11 cellular contexts compared by ENCODE assay signal in genomic region chr3:192830279-192831110, GRCh38.
DNase-seq lines count a peak whose midpoint lies in the region; ATAC-seq, FAIRE-seq and TF ChIP-seq lines count a peak whose summit lies in the region.
"Had no signal": no experiment of that assay in that cellular context is flagged by ENCODE, and none has a peak within 500 bp of the region (broad histone marks: within the 10 kb centered on the region; RNA-seq: fewer than 3 reads in every experiment).

No MANE protein-coding gene starts in this region.

- FAIRE-seq in D721Med (lab: Jason Lieb, UNC), result no peak

- peak; percentile 31 for DNase-seq in amniotic epithelial cell (ENCODE audit: low read depth)
- DNase-seq in iPS-NIHi7 (ENCODE audit: extremely low spot score), result no peak
- no peak for DNase-seq in D721Med (ENCODE audit: insufficient read length, low spot score)
- no peak for DNase-seq in DMS79 (lab: John Stamatoyannopoulos, UW)
- no peak for DNase-seq in mucosa of gallbladder (ENCODE audit: low spot score)
- DNase-seq: activated T-cell treated with anti-CD3 and anti-CD28 coated beads for 4 hours, cortex of kidney, Right ventricle myocardium superior had no signal

- TF ChIP-seq CTCF in GM12875 (IDR thresholded peaks at IDR 0.05; ENCODE audit: borderline replicate concordance, insufficient read depth, low read depth, low read length) (no peak), D721Med (IDR thresholded peaks at IDR 0.05; ENCODE audit: insufficient read depth, missing control alignments) (no peak)

- peak overlapping the region; percentile 16 for H3K4me3 ChIP-seq in GM12875 (ENCODE audit: low read depth, low read length)

- ATAC-seq in GM21360 (IDR thresholded peaks at IDR 0.05; ENCODE audit: unreplicated experiment), result peak; percentile 76
- peak; percentile 14 for ATAC-seq in HG03565 (IDR thresholded peaks at IDR 0.05; ENCODE audit: unreplicated experiment)
